8 cellular contexts compared by ENCODE assay signal in the genomic region with DNA sequence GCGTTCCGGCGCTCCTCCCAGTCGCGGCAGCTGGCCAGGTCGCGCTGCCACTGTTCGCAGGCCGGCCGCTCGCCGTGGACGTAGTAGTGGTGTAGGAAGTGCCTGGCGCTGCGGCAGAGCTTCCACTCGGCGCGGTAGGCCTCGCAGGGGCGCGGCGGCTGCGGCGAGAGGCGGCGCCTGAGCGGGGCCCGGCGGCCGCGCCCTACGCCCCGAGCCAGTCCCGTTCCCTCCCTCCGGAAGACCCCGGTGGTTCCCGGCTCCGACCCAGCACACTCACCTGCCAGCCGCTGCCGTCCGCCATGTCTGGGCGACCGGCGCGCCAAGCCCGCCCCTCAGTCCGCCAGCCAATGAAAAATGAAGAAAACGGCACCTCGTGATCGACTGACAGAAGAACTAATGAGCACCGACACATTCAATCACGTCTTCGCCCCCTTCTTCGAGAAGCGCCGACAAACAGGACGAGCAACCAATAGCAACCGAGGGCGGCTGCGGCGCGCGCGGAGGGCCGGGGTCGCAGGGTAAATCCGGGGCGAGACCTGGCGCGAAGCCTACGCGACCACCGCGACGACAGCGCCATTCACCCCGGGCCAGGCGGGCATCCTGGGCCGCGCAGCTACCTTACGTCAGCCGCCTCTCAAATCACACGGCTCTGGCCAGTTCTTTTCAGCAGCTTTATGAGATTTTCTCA. TPM values are rescaled to one million over a fixed set of nuclear protein-coding genes. Genes with fewer than 3 reads are reported as not detected.
DNase-seq lines count a peak whose midpoint lies in the region; ATAC-seq lines count a peak whose summit lies in the region.

A gene with protein sequence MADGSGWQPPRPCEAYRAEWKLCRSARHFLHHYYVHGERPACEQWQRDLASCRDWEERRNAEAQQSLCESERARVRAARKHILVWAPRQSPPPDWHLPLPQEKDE (minus strand): TSS at position 324 of the 688 bp plus-strand sequence. CDS start 23 bp downstream, at position 301.

- H3K27me3 ChIP-seq in NT2/D1 (ENCODE audit: insufficient read depth, insufficient read length): no peaks in the 10 kb centered on the region

- ATAC-seq in GM21367 (IDR thresholded peaks at IDR 0.05; ENCODE audit: unreplicated experiment): peak; percentile 71

- DNase-seq in COLO829 (ENCODE audit: low spot score) (peak; percentile 97), HUDEP-2 (lab: John Stamatoyannopoulos, UW; ENCODE audit: unreplicated experiment in 76 of 76) (peak in 73 of 76 experiments; percentile 28 to 91 (median 74)), NT2/D1 (ENCODE audit: low read depth, low spot score) (peak; percentile 83), mesenteric fat pad (ENCODE audit: low spot score) (peak; percentile 93)
- DNase-seq in activated CD8-positive, alpha-beta memory T cell treated with anti-CD3 and anti-CD28 coated beads, Interleukin-2, amount 50 U/mL, for 1 hour (ENCODE audit: extremely low read depth): peak; percentile 61
- DNase-seq in stimulated activated CD8-positive, alpha-beta memory T cell treated with anti-CD3 and anti-CD28 coated beads, Interleukin-15, amount 100 ng/mL, for 24 hours (ENCODE audit: low read depth): peak; percentile 59

- peaks cover 61% of the 10 kb centered on the region for H3K36me3 ChIP-seq in NT2/D1 (ENCODE audit: insufficient read depth, insufficient read length, low read length)

- H3K9me3 ChIP-seq in NT2/D1 (ENCODE audit: insufficient read depth, low read length): no peaks in the 10 kb centered on the region

- peak within 1 kb of the TSS; percentile 54 for H3K4me3 ChIP-seq in NT2/D1 (ENCODE audit: insufficient read length, low read depth)

- in situ Hi-C loops in endometrial microvascular endothelial cells (cut with HindIII; ENCODE audit: inconsistent ontology term, low pct_unique_long_range_greater_than_20kb, low sequenced_read_pairs): no loop called here

- H3K9ac ChIP-seq in NT2/D1 (ENCODE audit: insufficient read length, low read depth): peak within 1 kb of the TSS; percentile 93

- peaks cover 5% of the 10 kb centered on the region for H3K4me1 ChIP-seq in NT2/D1 (ENCODE audit: insufficient read depth, insufficient read length)

RNA-seq across cellular contexts. Expression of the gene that starts here (rescaled TPM):
- total RNA-seq in endometrial microvascular endothelial cells (ENCODE audit: inconsistent ontology term) (46.5 TPM), mesenteric fat pad (26.3 TPM)

Comparison
In these comparisons a context has a peak if more than half of its experiments do, and no peak if none do; other contexts are left out.
1. Peak in every context shown above with its lines: DNase-seq, ATAC-seq and H3K4me3 ChIP-seq.